In genomic region chr4:146340798-146341197, GRCh38 we compare ENCODE assay signal across 8 cellular contexts.
DNase-seq lines count a peak whose midpoint lies in the region; ATAC-seq, FAIRE-seq and TF ChIP-seq lines count a peak whose summit lies in the region.

No MANE protein-coding gene starts in this region.

- peak; percentile 70 for TF ChIP-seq CTCF in C4-2B (conservative IDR thresholded peaks at IDR 0.05)

- ATAC-seq in HG03095 (IDR thresholded peaks at IDR 0.05; ENCODE audit: unreplicated experiment) (no peak), GM19467 (IDR thresholded peaks at IDR 0.05; ENCODE audit: unreplicated experiment) (no peak)

- no peak for DNase-seq in GM19239 (ENCODE audit: insufficient read length, low spot score)
- DNase-seq in SW480 (ENCODE audit: low spot score), result peak; percentile 25
- DNase-seq in kidney glomerular epithelial cell (lab: John Stamatoyannopoulos, UW), result peak; percentile 21
- no peak for DNase-seq in activated effector memory CD4-positive, alpha-beta T cell treated with anti-CD3 and anti-CD28 coated beads, Interleukin-2, amount 50 U/mL, for 16 hours
- DNase-seq in NCI-H1436 treated with DMSO at 0.1 percent for 48 hours (lab: John Stamatoyannopoulos, UW), result no peak

- H3K27ac ChIP-seq in C4-2B, result no peak overlapping the region

- FAIRE-seq in GM19239 (lab: Jason Lieb, UNC), result peak; percentile 76

Comparison
In these comparisons a context has a peak if more than half of its experiments do, and no peak if none do; other contexts are left out.
1. DNase-seq: peak in SW480 (single experiment) and kidney glomerular epithelial cell (single experiment); none in GM19239 (single experiment), activated effector memory CD4-positive, alpha-beta T cell treated with anti-CD3 and anti-CD28 coated beads, Interleukin-2, amount 50 U/mL, for 16 hours (single experiment) and NCI-H1436 treated with DMSO at 0.1 percent for 48 hours (single experiment).